ENCODE assay signal across 23 cellular contexts in the genomic region with DNA sequence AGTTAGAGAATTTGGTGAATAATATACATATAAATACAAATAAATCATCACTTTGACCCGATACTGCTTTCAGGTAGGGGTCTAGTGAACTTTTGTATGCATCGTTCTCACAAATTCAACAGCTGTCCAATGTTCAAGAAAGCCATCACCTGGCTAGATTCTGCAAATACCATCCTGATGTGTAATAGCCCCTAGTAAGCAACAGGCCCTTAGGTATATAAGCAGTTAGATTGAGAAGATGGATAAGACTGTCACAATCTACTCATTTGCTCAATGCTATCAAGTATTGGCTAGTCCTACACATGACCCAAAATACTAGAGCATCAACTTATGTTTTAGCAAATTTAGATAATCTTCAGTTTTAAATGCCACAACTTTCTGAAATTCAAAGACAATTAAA. TPM values are rescaled to one million over a fixed set of nuclear protein-coding genes. Genes with fewer than 3 reads are reported as not detected.
DNase-seq lines count a peak whose midpoint lies in the region; ATAC-seq and TF ChIP-seq lines count a peak whose summit lies in the region.
"Had no signal": no experiment of that assay in that cellular context is flagged by ENCODE, and none has a peak within 500 bp of the region (broad histone marks: within the 10 kb centered on the region; RNA-seq: fewer than 3 reads in every experiment).

No MANE protein-coding gene starts in this region.

- intact Hi-C loops in PC-3 (cut with micrococcal nuclease) (no loop called here), colonic mucosa (cut with DNase I) (no loop called here)

- no peaks in the 10 kb centered on the region for H3F3A ChIP-seq in PC-3 (ENCODE audit: low read length, unreplicated experiment)

- peaks cover 7% of the 10 kb centered on the region; the same call in 1 of the 2 replicates for H3K4me1 ChIP-seq in PC-3 (ENCODE audit: insufficient read depth, low read length)
- H3K4me1 ChIP-seq in mesendoderm (ENCODE audit: control insufficient read depth, low read depth, low read length) = peaks cover 4% of the 10 kb centered on the region
- no peaks in the 10 kb centered on the region for H3K4me1 ChIP-seq in colonic mucosa
- H3K4me1 ChIP-seq: A549; BE2C; BLaER1 treated with 17β-estradiol and CSF1 and Interleukin-3, amounts not matched to agents 10 nM and 100 nM had no signal

- H4K5ac ChIP-seq in mesendoderm (ENCODE audit: low read length) = no peak overlapping the region

- TF ChIP-seq CTCF in PC-3 (conservative IDR thresholded peaks at IDR 0.05; ENCODE audit: low read depth, low read length) (no peak), epithelial cell of esophagus (IDR thresholded peaks at IDR 0.05; ENCODE audit: insufficient read depth, low read depth, low read length, missing control alignments) (no peak), colonic mucosa (IDR thresholded peaks at IDR 0.05) (no peak)

- H3K36me3 ChIP-seq in PC-3 (ENCODE audit: low read depth, low read length) (no peaks in the 10 kb centered on the region), mesendoderm (ENCODE audit: control insufficient read depth, insufficient read depth, low read length) (no peaks in the 10 kb centered on the region), colonic mucosa (no peaks in the 10 kb centered on the region)
- H3K36me3 ChIP-seq: BE2C; BLaER1 treated with 17β-estradiol and CSF1 and Interleukin-3, amounts not matched to agents 10 nM and 100 nM; HAP-1 had no signal

- H3K4ac ChIP-seq in mesendoderm (ENCODE audit: low read depth, low read length) = no peak overlapping the region

- H3K79me2 ChIP-seq in PC-3 (ENCODE audit: low read length) = no peaks in the 10 kb centered on the region
- H3K79me2 ChIP-seq in mesendoderm (ENCODE audit: control insufficient read depth, insufficient read depth, low read length) = no peaks in the 10 kb centered on the region

- no peak overlapping the region for H4K8ac ChIP-seq in mesendoderm (ENCODE audit: low read depth, low read length)

- H2BK5ac ChIP-seq in mesendoderm (ENCODE audit: low read length) = no peak overlapping the region

- H3K27me3 ChIP-seq in PC-3 (ENCODE audit: low read length) (no peaks in the 10 kb centered on the region), mesendoderm (ENCODE audit: insufficient read depth, low read length, poor library complexity) (no peaks in the 10 kb centered on the region), colonic mucosa (no peaks in the 10 kb centered on the region)
- H3K27me3 ChIP-seq: BE2C; BLaER1 treated with 17β-estradiol and CSF1 and Interleukin-3, amounts not matched to agents 10 nM and 100 nM had no signal

- POLR2A ChIA-PET in PC-3 (lab: Charles Lee; ENCODE audit: unreplicated experiment) = no interaction called here

- CTCF ChIA-PET in PC-3 (lab: Charles Lee) = no interaction called here

- H3K23ac ChIP-seq in mesendoderm (ENCODE audit: low read length) = no peak overlapping the region

- ATAC-seq in PC-3 = no peak
- no peak for ATAC-seq in HG02759 (IDR thresholded peaks at IDR 0.05; ENCODE audit: unreplicated experiment)
- no peak for ATAC-seq in activated naive CD8-positive, alpha-beta T cell treated with anti-CD3 and anti-CD28 coated beads, Interleukin-2, amount 50 U/mL, for 24 hours
- ATAC-seq: A549 had no signal

- BruUV-seq in PC-3 (replicated peaks; lab: Mats Ljungman, UMichigan) = no TSS peak

- no peak overlapping the region for H2AFZ ChIP-seq in PC-3 (ENCODE audit: low read length)

- H3K4me3 Mint-ChIP-seq in activated naive CD8-positive, alpha-beta T cell treated with anti-CD3 and anti-CD28 coated beads, Interleukin-2, amount 50 U/mL, for 24 hours = no peak overlapping the region
- H3K4me3 Mint-ChIP-seq: CD14-positive monocyte; CD4-positive, alpha-beta T cell; CD8-positive, alpha-beta memory T cell; HFFc6 had no signal

- H3K79me1 ChIP-seq in mesendoderm (ENCODE audit: low read length) = no peaks in the 10 kb centered on the region

- H3K4me3 ChIP-seq in PC-3 (ENCODE audit: low read length) (no peak overlapping the region), epithelial cell of esophagus (ENCODE audit: low read length) (no peak overlapping the region), mesendoderm (ENCODE audit: low read length) (no peak overlapping the region), colonic mucosa (no peak overlapping the region)
- H3K4me3 ChIP-seq: A549; BLaER1 treated with 17β-estradiol and CSF1 and Interleukin-3, amounts not matched to agents 10 nM and 100 nM; HAP-1 had no signal

- H2AK5ac ChIP-seq in mesendoderm (ENCODE audit: low read length) = no peak overlapping the region

- no peaks in the 10 kb centered on the region for H3K9me2 ChIP-seq in PC-3 (replicated peaks; ENCODE audit: low read length)

- peaks cover 2% of the 10 kb centered on the region for H3K27me3 Mint-ChIP-seq in activated naive CD8-positive, alpha-beta T cell treated with anti-CD3 and anti-CD28 coated beads, Interleukin-2, amount 50 U/mL, for 24 hours
- H3K27me3 Mint-ChIP-seq: CD4-positive, alpha-beta T cell; CD8-positive, alpha-beta memory T cell had no signal

- no peaks in the 10 kb centered on the region for H3K4me1 Mint-ChIP-seq in activated naive CD8-positive, alpha-beta T cell treated with anti-CD3 and anti-CD28 coated beads, Interleukin-2, amount 50 U/mL, for 24 hours
- H3K4me1 Mint-ChIP-seq: CD14-positive monocyte; CD8-positive, alpha-beta memory T cell had no signal

- peak; percentile 7 for DNase-seq in PC-3
- peak; percentile 14 for DNase-seq in epithelial cell of esophagus (ENCODE audit: low read depth)
- peak; percentile 25 for DNase-seq in mesendoderm
- DNase-seq in colonic mucosa = no peak
- no peak for DNase-seq in activated naive CD8-positive, alpha-beta T cell treated with anti-CD3 and anti-CD28 coated beads, Interleukin-2, amount 50 U/mL, for 24 hours
- DNase-seq: 8988T; ACHN; AML-193; BE2C; CD4-positive, alpha-beta T cell; CD8-positive, alpha-beta memory T cell; DMS53; DMS79 treated with DMSO at 0.1 percent for 48 hours; GF-D8; GOT3; HFFc6 had no signal

- no peak overlapping the region for H3K56ac ChIP-seq in mesendoderm (ENCODE audit: low read length)

- peaks cover 6% of the 10 kb centered on the region for H3K9me3 Mint-ChIP-seq in activated naive CD8-positive, alpha-beta T cell treated with anti-CD3 and anti-CD28 coated beads, Interleukin-2, amount 50 U/mL, for 24 hours

- no peaks in the 10 kb centered on the region for H4K20me1 ChIP-seq in PC-3 (ENCODE audit: low read length)
- H4K20me1 ChIP-seq: BLaER1 treated with 17β-estradiol and CSF1 and Interleukin-3, amounts not matched to agents 10 nM and 100 nM had no signal

- H3K36me3 Mint-ChIP-seq in activated naive CD8-positive, alpha-beta T cell treated with anti-CD3 and anti-CD28 coated beads, Interleukin-2, amount 50 U/mL, for 24 hours (ENCODE audit: low read depth) = no peaks in the 10 kb centered on the region
- H3K36me3 Mint-ChIP-seq: CD14-positive monocyte; CD8-positive, alpha-beta memory T cell had no signal

- H3K4me2 ChIP-seq in PC-3 (ENCODE audit: low read length) (no peak overlapping the region), mesendoderm (ENCODE audit: low read length) (no peak overlapping the region)
- H3K4me2 ChIP-seq: A549; BLaER1 treated with 17β-estradiol and CSF1 and Interleukin-3, amounts not matched to agents 10 nM and 100 nM had no signal

- WGBS in mesendoderm (ENCODE audit: extremely low coverage, insufficient coverage, low lambda C conversion rate) = no CpG with 5 or more reads among the region's 2 CpGs

- H3K9ac ChIP-seq in PC-3 (ENCODE audit: low read length) (no peak overlapping the region), mesendoderm (ENCODE audit: low read length) (no peak overlapping the region), colonic mucosa (ENCODE audit: low read depth in 2 of 2, low read length in 2 of 2) (no peak overlapping the region)
- H3K9ac ChIP-seq: BLaER1 treated with 17β-estradiol and CSF1 and Interleukin-3, amounts not matched to agents 10 nM and 100 nM had no signal

- H3K27ac ChIP-seq in PC-3 (ENCODE audit: low read length) (no peak overlapping the region), mesendoderm (ENCODE audit: low read depth, low read length) (no peak overlapping the region), colonic mucosa (no peak overlapping the region)
- H3K27ac ChIP-seq: A549; BLaER1 treated with 17β-estradiol and CSF1 and Interleukin-3, amounts not matched to agents 10 nM and 100 nM had no signal

- no peak overlapping the region for H3K27ac Mint-ChIP-seq in activated naive CD8-positive, alpha-beta T cell treated with anti-CD3 and anti-CD28 coated beads, Interleukin-2, amount 50 U/mL, for 24 hours
- H3K27ac Mint-ChIP-seq: CD14-positive monocyte; CD4-positive, alpha-beta T cell; CD8-positive, alpha-beta memory T cell; HFFc6 had no signal

- H3K9me3 ChIP-seq in PC-3 (ENCODE audit: low read length) = no peaks in the 10 kb centered on the region
- H3K9me3 ChIP-seq in colonic mucosa = no peaks in the 10 kb centered on the region
- H3K9me3 ChIP-seq: A549, BE2C, HAP-1 had no signal

- H2BK120ac ChIP-seq in mesendoderm (ENCODE audit: low read depth, low read length) = no peak overlapping the region

- H2BK15ac ChIP-seq in mesendoderm (replicated peaks; ENCODE audit: low read depth) = no peak overlapping the region

- H3K18ac ChIP-seq in mesendoderm (ENCODE audit: low read length) = no peak overlapping the region

RNA-seq across cellular contexts. Expression of a gene that starts 20.7 kb away (rescaled TPM):
- total RNA-seq in PC-3 (2014; rRNA removed) = not detected in 2 replicates
- polyA plus RNA-seq in mesendoderm (2013, experiment 1 of 2) = not detected
- polyA plus RNA-seq in mesendoderm (2013, experiment 2 of 2) = not detected
- not detected for total RNA-seq in colonic mucosa
- total RNA-seq: CD4-positive, alpha-beta T cell; CD8-positive, alpha-beta memory T cell; Daoy; G401; HFFc6 had no signal
- polyA plus RNA-seq: A549; CD14-positive monocyte; CD8-positive, alpha-beta memory T cell had no signal

Comparison
In these comparisons a context has a peak if more than half of its experiments do, and no peak if none do; other contexts are left out.
1. DNase-seq: peak in PC-3 (single experiment), epithelial cell of esophagus (single experiment) and mesendoderm (single experiment); none in colonic mucosa (single experiment) and activated naive CD8-positive, alpha-beta T cell treated with anti-CD3 and anti-CD28 coated beads, Interleukin-2, amount 50 U/mL, for 24 hours (single experiment).